8 cellular contexts compared by ENCODE assay signal in genomic region chr12:46386877-46387629, GRCh38. TPM values are rescaled to one million over a fixed set of nuclear protein-coding genes. Genes with fewer than 3 reads are reported as not detected.
A peak's percentile ranks its signal among the peaks of the same experiment; 100 is the strongest.
DNase-seq lines count a peak whose midpoint lies in the region; ATAC-seq, FAIRE-seq and TF ChIP-seq lines count a peak whose summit lies in the region.

No MANE protein-coding gene starts in this region.

- no peak overlapping the region for H2BK20ac ChIP-seq in H1 (ENCODE audit: low read length)

- H4K5ac ChIP-seq in H1 (ENCODE audit: insufficient read length, low read depth, low read length) = no peak overlapping the region

- H3K56ac ChIP-seq in H1 (replicated peaks; ENCODE audit: insufficient read length, low read depth, low read length) = no peak overlapping the region

- TF ChIP-seq EP300 in H1 (IDR thresholded peaks at IDR 0.05; ENCODE audit: borderline replicate concordance in 1 of 2, low read depth in 2 of 2, low read length in 2 of 2) = peak in 1 of 2 experiments; percentile 35; a peak in 1 of 3 replicates

- peak overlapping the region; percentile 25 for H2BK120ac ChIP-seq in H1 (replicated peaks; ENCODE audit: low read depth, low read length)

- FAIRE-seq in H1 (lab: Jason Lieb, UNC) (no peak), HTR-8/SVneo (lab: Jason Lieb, UNC) (no peak)

- no peak overlapping the region for H3K9ac ChIP-seq in H1 (replicated peaks in 1 of 4; ENCODE audit: extremely low read depth in 1 of 4, low read depth in 3 of 4, low read length in 3 of 4)

- H3K4ac ChIP-seq in H1 (replicated peaks; ENCODE audit: insufficient read length, low read depth, low read length) = no peak overlapping the region

- H3K18ac ChIP-seq in H1 (ENCODE audit: extremely low read depth, low read length) = peak overlapping the region; percentile 36; the same call in 1 of the 2 replicates

- peak; percentile 34 for ATAC-seq in GM21737 (IDR thresholded peaks at IDR 0.05; ENCODE audit: unreplicated experiment)

- no peaks in the 10 kb centered on the region for H4K20me1 ChIP-seq in H1 (replicated peaks in 1 of 2; ENCODE audit: control insufficient read depth in 1 of 2, insufficient read depth in 2 of 2, low read length in 2 of 2)

- H3K36me3 ChIP-seq in H1 (ENCODE audit: control insufficient read depth in 2 of 4, insufficient read depth in 4 of 4, low read length in 3 of 4) (peaks cover 0 to 16% (median 3%) of the 10 kb centered on the region in 4 experiments; a peak in 4 of 8 replicates), neutrophil (peaks cover 7% of the 10 kb centered on the region)

- TF ChIP-seq RAD21 in H1 (IDR thresholded peaks at IDR 0.05 in 1 of 2, conservative IDR thresholded peaks at IDR 0.05 in 1 of 2; ENCODE audit: low read depth in 2 of 2, low read length in 2 of 2) = no peak

- peak overlapping the region; percentile 12 to 52 for H3K4me2 ChIP-seq in H1 (ENCODE audit: insufficient read depth in 1 of 2, low read depth in 2 of 2, low read length in 2 of 2)

- peaks cover 3 to 29% of the 10 kb centered on the region in 2 experiments; a peak in 2 of 4 replicates for H3K79me2 ChIP-seq in H1 (ENCODE audit: control insufficient read depth in 1 of 2, insufficient read depth in 2 of 2, low read length in 2 of 2)

- peak overlapping the region in 1 of 4 experiments; percentile 45; a peak in 3 of 8 replicates for H3K4me3 ChIP-seq in H1 (ENCODE audit: extremely low read depth in 1 of 4, insufficient read depth in 2 of 4, low read depth in 3 of 4, low read length in 4 of 4)
- peak overlapping the region in 1 of 2 experiments; percentile 13 for H3K4me3 ChIP-seq in neutrophil (ENCODE audit: low read depth in 1 of 2, low read length in 1 of 2)

- H3K4me1 ChIP-seq in H1 (replicated peaks in 1 of 4; ENCODE audit: control insufficient read depth in 3 of 4, insufficient read depth in 4 of 4, low read length in 3 of 4) (peaks cover 15 to 43% (median 27%) of the 10 kb centered on the region in 4 experiments), neutrophil (ENCODE audit: control insufficient read depth in 1 of 2, insufficient read depth in 1 of 2, low read depth in 1 of 2, low read length in 1 of 2) (peaks cover 46 to 51% of the 10 kb centered on the region in 2 experiments)

- H3K79me1 ChIP-seq in H1 (ENCODE audit: low read depth, low read length) = peaks cover 2% of the 10 kb centered on the region; the same call in 1 of the 2 replicates

- H4K8ac ChIP-seq in H1 (ENCODE audit: extremely low read depth, insufficient read depth, low read length) = no peak overlapping the region

- no peak overlapping the region for H2AK5ac ChIP-seq in H1 (ENCODE audit: low read depth, low read length)

- peak; percentile 73 for DNase-seq in EH (ENCODE audit: low read depth)
- DNase-seq in NCI-H82 (lab: John Stamatoyannopoulos, UW) = peak; percentile 45
- DNase-seq in H1 (ENCODE audit: low read depth in 1 of 2, low spot score in 2 of 2) = no peak
- no peak for DNase-seq in NCI-H2196 (lab: John Stamatoyannopoulos, UW; ENCODE audit: unreplicated experiment)
- DNase-seq in HTR-8/SVneo (ENCODE audit: insufficient read length, low spot score) = no peak
- DNase-seq in DMS53 treated with DMSO at 0.1 percent for 48 hours (lab: John Stamatoyannopoulos, UW; ENCODE audit: unreplicated experiment) = no peak

- TF ChIP-seq POLR2A in H1 (IDR thresholded peaks at IDR 0.05; ENCODE audit: control extremely low read depth in 1 of 2, low read depth in 2 of 2, low read length in 2 of 2) = no peak

- H3K27me3 ChIP-seq in H1 (replicated peaks in 1 of 4; ENCODE audit: control insufficient read depth in 3 of 4, extremely low read depth in 1 of 4, insufficient read depth in 3 of 4, low read length in 3 of 4) = no peaks in the 10 kb centered on the region
- no peaks in the 10 kb centered on the region for H3K27me3 ChIP-seq in neutrophil

- H3K14ac ChIP-seq in H1 (ENCODE audit: insufficient read length) = no peak overlapping the region

- H3K9me3 ChIP-seq in H1 (ENCODE audit: insufficient read depth in 2 of 2, low read depth in 1 of 2, low read length in 1 of 2) = no peaks in the 10 kb centered on the region
- H3K9me3 ChIP-seq in neutrophil = no peaks in the 10 kb centered on the region

- H3K23me2 ChIP-seq in H1 (ENCODE audit: low read depth, low read length) = peaks cover 5% of the 10 kb centered on the region; the same call in 1 of the 2 replicates

- no peak overlapping the region for H3K23ac ChIP-seq in H1 (ENCODE audit: insufficient read length)

- no peak overlapping the region for H2BK12ac ChIP-seq in H1 (ENCODE audit: low read depth, low read length)

- 5% methylated on average over 7 of the region's 7 CpGs; no CpG with 5 or more reads in 1 of the 2 experiments for WGBS in H1 (ENCODE audit: extremely low coverage in 1 of 2, insufficient coverage in 1 of 2, insufficient read length in 1 of 2, insufficient replicate concordance in 2 of 2, low coverage in 1 of 2, low lambda C conversion rate in 2 of 2, missing lambda C conversion rate in 1 of 2), 2 experiments

- POLR2A ChIA-PET in H1 (lab: Charles Lee; ENCODE audit: partially characterized antibody) = interaction anchor here (0.5 to 15.4 kb wide), 13 partner anchors 8 to 206 kb away, joined by 3 to 233 read pairs (median 4); partner anchors contain the start of genes SLC38A1 and SLC38A2

- no peak for TF ChIP-seq CTCF in H1 (IDR thresholded peaks at IDR 0.05; ENCODE audit: control extremely low read depth in 1 of 3, insufficient read depth in 1 of 3, low read depth in 1 of 3, low read length in 3 of 3)
- no peak for TF ChIP-seq CTCF in neutrophil (IDR thresholded peaks at IDR 0.05)

- H4K91ac ChIP-seq in H1 (replicated peaks; ENCODE audit: insufficient read length, low read length) = peak overlapping the region; percentile 82

- H2AFZ ChIP-seq in H1 (ENCODE audit: low read length) = no peak overlapping the region

- H2BK15ac ChIP-seq in H1 (ENCODE audit: low read length) = no peak overlapping the region

- H3K27ac ChIP-seq in H1 (ENCODE audit: low read depth, low read length) (peak overlapping the region; percentile 39), neutrophil (peak overlapping the region; percentile 9)

- peak overlapping the region; percentile 46; the same call in 1 of the 2 replicates for H2BK5ac ChIP-seq in H1 (ENCODE audit: low read depth, low read length)

- CTCF ChIA-PET in H1 (lab: Charles Lee; ENCODE audit: partially characterized antibody) = interaction anchor here (0.9 to 1.9 kb wide), 2 partner anchors 22 to 274 kb away, joined by 3 to 5 read pairs; no protein-coding TSS in a partner anchor

TF ChIP-seq in H1, 55 proteins besides CTCF, POLR2A, EP300 and RAD21:
- peak in 1 of 2 experiments; percentile 77; a peak in 1 of 4 replicates for TF ChIP-seq HDAC2 (IDR thresholded peaks at IDR 0.05; ENCODE audit: borderline replicate concordance in 1 of 2, low read depth in 2 of 2, low read length in 2 of 2)
- no peak for TF ChIP-seq NRF1 (IDR thresholded peaks at IDR 0.05; ENCODE audit: low read depth, low read length)
- TF ChIP-seq KDM1A (IDR thresholded peaks at IDR 0.05; ENCODE audit: borderline replicate concordance, low read length) = no peak
- no peak for TF ChIP-seq CBX5 (IDR thresholded peaks at IDR 0.05; ENCODE audit: low read depth, low read length)
- TF ChIP-seq GTF2F1 (IDR thresholded peaks at IDR 0.05; ENCODE audit: borderline replicate concordance, low read depth, low read length) = no peak
- TF ChIP-seq EGR1 (IDR thresholded peaks at IDR 0.05; ENCODE audit: borderline replicate concordance, low read depth, low read length) = no peak
- TF ChIP-seq POU5F1 (IDR thresholded peaks at IDR 0.05; ENCODE audit: low read depth, low read length) = no peak
- TF ChIP-seq CREB1 (IDR thresholded peaks at IDR 0.05) = no peak
- TF ChIP-seq CTBP2 (IDR thresholded peaks at IDR 0.05; ENCODE audit: borderline replicate concordance, insufficient read depth, insufficient read length, low read length) = no peak
- no peak for TF ChIP-seq ZNF274 (IDR thresholded peaks at IDR 0.05; ENCODE audit: borderline replicate concordance, extremely low read depth, low read length)
- TF ChIP-seq FOSL1 (IDR thresholded peaks at IDR 0.05; ENCODE audit: insufficient read depth, low read depth, low read length) = no peak
- TF ChIP-seq E2F6 (IDR thresholded peaks at IDR 0.05) = no peak
- 0 out of 2 replicates have a peak, but pooled peaks have one; percentile 25 for TF ChIP-seq TEAD4 (IDR thresholded peaks at IDR 0.05; ENCODE audit: low read depth, low read length)
- TF ChIP-seq RFX5 (IDR thresholded peaks at IDR 0.05; ENCODE audit: borderline replicate concordance, low read depth, low read length) = no peak
- no peak for TF ChIP-seq SRF (IDR thresholded peaks at IDR 0.05; ENCODE audit: low read depth, low read length)
- no peak for TF ChIP-seq JUN (IDR thresholded peaks at IDR 0.05; ENCODE audit: low read depth, low read length)
- TF ChIP-seq SP1 (IDR thresholded peaks at IDR 0.05; ENCODE audit: low read depth, low read length) = peak; percentile 13; the same call in 1 of the 2 replicates
- TF ChIP-seq SUZ12 (IDR thresholded peaks at IDR 0.05; ENCODE audit: low read length) = no peak

RNA-seq across cellular contexts. Expression of gene SLC38A2, which starts 14.5 kb away (rescaled TPM):
- total RNA-seq in H1 (2021; fragmentation: NEBNext Ultra II Directional; extraction: Animal tissue kit (Norgen Biotek cat#: 25700)) = 620 and 684 TPM in 2 replicates
- polyA plus RNA-seq in H1 (2011; rRNA removed) = 163 and 245 TPM in 2 replicates
- polyA plus RNA-seq in H1 (2011; cell fraction: cytosol; rRNA removed) = 172 TPM
- 187 TPM for polyA plus RNA-seq in H1 (2011; cell fraction: nucleus; rRNA removed)
- polyA plus RNA-seq in H1 (2012, experiment 1 of 2) = 133 to 299 TPM (median 236 TPM) in 4 replicates
- polyA plus RNA-seq in H1 (2012, experiment 2 of 2) = 17.4 TPM
- 830 TPM for polyA plus RNA-seq in H1 (2013, experiment 1 of 2)
- polyA plus RNA-seq in H1 (2013, experiment 2 of 2) = 877 TPM
- polyA minus RNA-seq in H1 (2011; rRNA and poly(A)+ RNA removed) = 313 and 345 TPM in 2 replicates
- 195 TPM for polyA minus RNA-seq in H1 (2011; cell fraction: cytosol; rRNA and poly(A)+ RNA removed)
- 474 TPM for polyA minus RNA-seq in H1 (2011; cell fraction: nucleus; rRNA and poly(A)+ RNA removed)

Comparison
In these comparisons a context has a peak if more than half of its experiments do, and no peak if none do; other contexts are left out.
1. DNase-seq: peak in EH (single experiment) and NCI-H82 (single experiment); none in H1 (0 of 2), NCI-H2196 (single experiment), HTR-8/SVneo (single experiment) and DMS53 treated with DMSO at 0.1 percent for 48 hours (single experiment).